1 cellular context compared by ENCODE assay signal in the genomic region with DNA sequence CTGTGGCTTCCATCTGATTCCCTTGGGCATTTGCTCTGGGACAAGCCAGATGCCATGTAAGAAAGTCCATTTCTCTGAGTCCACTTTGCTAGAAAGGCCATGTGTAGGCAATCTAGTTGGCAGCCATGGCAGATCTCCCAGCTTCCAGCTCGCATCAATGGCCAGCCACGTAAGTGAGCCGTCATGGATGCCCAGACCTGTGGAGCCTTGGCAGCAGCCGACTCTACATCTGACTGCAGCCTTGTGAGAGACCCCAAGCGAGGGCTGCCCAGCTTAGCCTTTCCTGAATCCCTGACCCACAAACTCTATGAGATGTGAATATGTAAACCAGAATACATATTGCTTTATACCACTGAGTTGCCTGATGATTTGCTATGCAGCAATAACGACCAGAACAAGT.
TF ChIP-seq lines count a peak whose summit lies in the region.

No MANE protein-coding gene starts in this region.

TF ChIP-seq in SK-N-SH, 30 proteins besides CTCF, POLR2A, EP300 and RAD21:
- TF ChIP-seq, protein P1, sequence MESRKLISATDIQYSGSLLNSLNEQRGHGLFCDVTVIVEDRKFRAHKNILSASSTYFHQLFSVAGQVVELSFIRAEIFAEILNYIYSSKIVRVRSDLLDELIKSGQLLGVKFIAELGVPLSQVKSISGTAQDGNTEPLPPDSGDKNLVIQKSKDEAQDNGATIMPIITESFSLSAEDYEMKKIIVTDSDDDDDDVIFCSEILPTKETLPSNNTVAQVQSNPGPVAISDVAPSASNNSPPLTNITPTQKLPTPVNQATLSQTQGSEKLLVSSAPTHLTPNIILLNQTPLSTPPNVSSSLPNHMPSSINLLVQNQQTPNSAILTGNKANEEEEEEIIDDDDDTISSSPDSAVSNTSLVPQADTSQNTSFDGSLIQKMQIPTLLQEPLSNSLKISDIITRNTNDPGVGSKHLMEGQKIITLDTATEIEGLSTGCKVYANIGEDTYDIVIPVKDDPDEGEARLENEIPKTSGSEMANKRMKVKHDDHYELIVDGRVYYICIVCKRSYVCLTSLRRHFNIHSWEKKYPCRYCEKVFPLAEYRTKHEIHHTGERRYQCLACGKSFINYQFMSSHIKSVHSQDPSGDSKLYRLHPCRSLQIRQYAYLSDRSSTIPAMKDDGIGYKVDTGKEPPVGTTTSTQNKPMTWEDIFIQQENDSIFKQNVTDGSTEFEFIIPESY (IDR thresholded peaks at IDR 0.05; ENCODE audit: borderline replicate concordance, low read depth), result no peak
